ENCODE assay signal across 1 cellular context in the genomic region with DNA sequence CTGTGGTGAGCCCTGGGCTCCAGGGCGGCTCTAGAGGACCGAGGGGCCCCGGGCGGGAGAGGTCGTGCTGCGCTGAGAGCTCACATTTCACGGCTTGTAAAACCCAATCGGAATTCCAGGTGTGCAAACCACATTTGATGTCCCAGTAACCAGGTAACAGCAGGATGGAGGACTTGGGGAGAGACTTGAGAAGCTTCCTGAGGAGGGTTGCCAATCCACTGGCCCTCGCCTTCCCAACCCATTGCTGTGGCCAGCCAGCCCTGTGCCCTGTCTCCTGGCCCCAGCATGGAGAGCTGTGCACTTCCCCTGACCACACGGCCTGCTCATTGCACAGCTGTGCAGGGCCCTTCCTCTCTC.
TF ChIP-seq lines count a peak whose summit lies in the region.

No MANE protein-coding gene starts in this region.

TF ChIP-seq in HepG2, 621 proteins besides CTCF, POLR2A, EP300 and RAD21:
- TF ChIP-seq ZMYM4 (CRISPR knock-in tag; IDR thresholded peaks at IDR 0.05) (no peak), HNRNPLL (IDR thresholded peaks at IDR 0.05; ENCODE audit: low read depth, low read length, poor library complexity, severe bottlenecking) (peak; percentile 2)
- TF ChIP-seq, protein P1, sequence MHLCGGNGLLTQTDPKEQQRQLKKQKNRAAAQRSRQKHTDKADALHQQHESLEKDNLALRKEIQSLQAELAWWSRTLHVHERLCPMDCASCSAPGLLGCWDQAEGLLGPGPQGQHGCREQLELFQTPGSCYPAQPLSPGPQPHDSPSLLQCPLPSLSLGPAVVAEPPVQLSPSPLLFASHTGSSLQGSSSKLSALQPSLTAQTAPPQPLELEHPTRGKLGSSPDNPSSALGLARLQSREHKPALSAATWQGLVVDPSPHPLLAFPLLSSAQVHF (CRISPR knock-in tag; IDR thresholded peaks at IDR 0.05), result no peak
